Comparison of ENCODE assay signal across 24 cellular contexts in the genomic region with DNA sequence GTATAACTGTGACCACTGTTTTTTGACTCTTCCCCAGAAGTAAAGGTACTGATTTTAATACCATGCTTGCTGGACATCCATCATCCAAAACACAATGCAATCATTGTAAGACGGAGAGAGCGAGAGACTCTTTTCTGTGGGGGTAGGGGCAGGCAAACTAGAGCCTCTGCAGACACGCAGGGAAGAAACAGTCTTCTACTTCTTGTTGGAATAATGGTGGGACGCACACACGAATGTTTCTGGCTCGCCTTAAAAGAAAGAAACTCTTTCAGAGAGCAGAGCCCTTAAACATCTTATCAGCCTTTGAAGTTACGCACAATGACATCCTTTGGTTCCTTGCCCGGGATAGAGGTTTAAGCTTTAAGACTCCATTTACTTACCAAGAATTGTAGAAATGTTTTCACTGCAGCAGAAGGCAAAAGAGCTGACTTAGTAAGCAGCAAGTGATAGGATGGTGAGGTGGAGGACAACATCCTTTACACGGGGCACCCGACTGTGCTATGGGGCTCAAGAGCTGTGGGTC.
DNase-seq lines count a peak whose midpoint lies in the region; ATAC-seq and TF ChIP-seq lines count a peak whose summit lies in the region.
"Had no signal": no experiment of that assay in that cellular context is flagged by ENCODE, and none has a peak within 500 bp of the region (broad histone marks: within the 10 kb centered on the region; RNA-seq: fewer than 3 reads in every experiment).

No MANE protein-coding gene starts in this region.

- no peaks in the 10 kb centered on the region for H3K9me3 Mint-ChIP-seq in activated naive CD4-positive, alpha-beta T cell treated with anti-CD3 and anti-CD28 coated beads, Interleukin-2, amount 50 U/mL, for 24 hours
- no peaks in the 10 kb centered on the region for H3K9me3 Mint-ChIP-seq in activated naive CD4-positive, alpha-beta T cell treated with anti-CD3 and anti-CD28 coated beads, Interleukin-2, amount 50 U/mL, for 72 hours
- no peaks in the 10 kb centered on the region for H3K9me3 Mint-ChIP-seq in activated T-helper 17 cell treated with anti-CD3 and anti-CD28 coated beads, Interleukin-2, amount 50 U/mL, for 72 hours
- H3K9me3 Mint-ChIP-seq in glutamatergic neuron (ENCODE audit: unreplicated experiment): peaks cover 10% of the 10 kb centered on the region
- H3K9me3 Mint-ChIP-seq in stimulated activated memory B cell treated with anti-CD40 and anti-IgM and Interleukin-4, amounts not matched to agents 10 μg/mL and 1 μg/mL and 100 μg/mL, for 72 hours: no peaks in the 10 kb centered on the region
- H3K9me3 Mint-ChIP-seq: activated T-cell treated with anti-CD3 and anti-CD28 coated beads, Interleukin-2, amount 50 U/mL, for 4 hours; stimulated activated naive CD8-positive, alpha-beta T cell treated with anti-CD3 and anti-CD28 coated beads, Interleukin-15, Interleukin-2, amounts not matched to agents 100 ng/mL and 50 ng/mL, for 24 hours had no signal

- H3K36me3 Mint-ChIP-seq in activated naive CD4-positive, alpha-beta T cell treated with anti-CD3 and anti-CD28 coated beads, Interleukin-2, amount 50 U/mL, for 24 hours: peaks cover 8% of the 10 kb centered on the region
- H3K36me3 Mint-ChIP-seq in activated naive CD4-positive, alpha-beta T cell treated with anti-CD3 and anti-CD28 coated beads, Interleukin-2, amount 50 U/mL, for 72 hours: peaks cover 0 to 10% of the 10 kb centered on the region in 2 donors
- H3K36me3 Mint-ChIP-seq in activated T-helper 17 cell treated with anti-CD3 and anti-CD28 coated beads, Interleukin-2, amount 50 U/mL, for 72 hours (ENCODE audit: low read depth): no peaks in the 10 kb centered on the region
- peaks cover 4% of the 10 kb centered on the region for H3K36me3 Mint-ChIP-seq in glutamatergic neuron (ENCODE audit: unreplicated experiment)
- H3K36me3 Mint-ChIP-seq in stimulated activated memory B cell treated with anti-CD40 and anti-IgM and Interleukin-4, amounts not matched to agents 10 μg/mL and 1 μg/mL and 100 μg/mL, for 72 hours: peaks cover 14% of the 10 kb centered on the region

- peaks cover 73% of the 10 kb centered on the region for H3K4me1 Mint-ChIP-seq in activated naive CD4-positive, alpha-beta T cell treated with anti-CD3 and anti-CD28 coated beads, Interleukin-2, amount 50 U/mL, for 24 hours
- peaks cover 17% of the 10 kb centered on the region for H3K4me1 Mint-ChIP-seq in activated T-helper 17 cell treated with anti-CD3 and anti-CD28 coated beads, Interleukin-2, amount 50 U/mL, for 72 hours
- peaks cover 29% of the 10 kb centered on the region for H3K4me1 Mint-ChIP-seq in glutamatergic neuron (ENCODE audit: low read depth, unreplicated experiment)
- H3K4me1 Mint-ChIP-seq in stimulated activated memory B cell treated with anti-CD40 and anti-IgM and Interleukin-4, amounts not matched to agents 10 μg/mL and 1 μg/mL and 100 μg/mL, for 72 hours: peaks cover 16% of the 10 kb centered on the region

- H3K27me3 Mint-ChIP-seq in activated naive CD4-positive, alpha-beta T cell treated with anti-CD3 and anti-CD28 coated beads, Interleukin-2, amount 50 U/mL, for 24 hours: no peaks in the 10 kb centered on the region
- no peaks in the 10 kb centered on the region for H3K27me3 Mint-ChIP-seq in activated T-helper 17 cell treated with anti-CD3 and anti-CD28 coated beads, Interleukin-2, amount 50 U/mL, for 72 hours
- no peaks in the 10 kb centered on the region for H3K27me3 Mint-ChIP-seq in glutamatergic neuron (ENCODE audit: unreplicated experiment)
- H3K27me3 Mint-ChIP-seq in stimulated activated memory B cell treated with anti-CD40 and anti-IgM and Interleukin-4, amounts not matched to agents 10 μg/mL and 1 μg/mL and 100 μg/mL, for 72 hours: no peaks in the 10 kb centered on the region
- H3K27me3 Mint-ChIP-seq: stimulated activated naive CD8-positive, alpha-beta T cell treated with anti-CD3 and anti-CD28 coated beads, Interleukin-15, Interleukin-2, amounts not matched to agents 100 ng/mL and 50 ng/mL, for 24 hours had no signal

- H3K4me3 Mint-ChIP-seq in activated naive CD4-positive, alpha-beta T cell treated with anti-CD3 and anti-CD28 coated beads, Interleukin-2, amount 50 U/mL, for 24 hours: no peak overlapping the region
- no peak overlapping the region for H3K4me3 Mint-ChIP-seq in activated T-helper 17 cell treated with anti-CD3 and anti-CD28 coated beads, Interleukin-2, amount 50 U/mL, for 72 hours
- H3K4me3 Mint-ChIP-seq in glutamatergic neuron (ENCODE audit: unreplicated experiment): no peak overlapping the region
- no peak overlapping the region for H3K4me3 Mint-ChIP-seq in stimulated activated memory B cell treated with anti-CD40 and anti-IgM and Interleukin-4, amounts not matched to agents 10 μg/mL and 1 μg/mL and 100 μg/mL, for 72 hours
- H3K4me3 Mint-ChIP-seq: activated T-cell treated with anti-CD3 and anti-CD28 coated beads, Interleukin-2, amount 50 U/mL, for 4 hours; stimulated activated naive CD8-positive, alpha-beta T cell treated with anti-CD3 and anti-CD28 coated beads, Interleukin-15, Interleukin-2, amounts not matched to agents 100 ng/mL and 50 ng/mL, for 24 hours had no signal

- ATAC-seq in activated naive CD4-positive, alpha-beta T cell treated with anti-CD3 and anti-CD28 coated beads, Interleukin-2, amount 50 U/mL, for 72 hours: no peak
- ATAC-seq in activated T-helper 17 cell treated with anti-CD3 and anti-CD28 coated beads, Interleukin-2, amount 50 U/mL, for 72 hours (replicated peaks): no peak
- ATAC-seq in stimulated activated memory B cell treated with anti-CD40 and anti-IgM and Interleukin-4, amounts not matched to agents 10 μg/mL and 1 μg/mL and 100 μg/mL, for 72 hours: no peak
- ATAC-seq in HG02885 (IDR thresholded peaks at IDR 0.05; ENCODE audit: poor library complexity, unreplicated experiment): no peak
- ATAC-seq: activated T-cell treated with anti-CD3 and anti-CD28 coated beads, Interleukin-2, amount 50 U/mL, for 4 hours had no signal

- no peak for TF ChIP-seq CTCF in glutamatergic neuron (IDR thresholded peaks at IDR 0.05; ENCODE audit: partially characterized antibody, unreplicated experiment)

- no peak for DNase-seq in activated naive CD4-positive, alpha-beta T cell treated with anti-CD3 and anti-CD28 coated beads, Interleukin-2, amount 50 U/mL, for 72 hours (ENCODE audit: low spot score in 2 of 2)
- DNase-seq in glutamatergic neuron: no peak
- DNase-seq in germinal center (ENCODE audit: low spot score): no peak
- no peak for DNase-seq in NCI-H1105 treated with DMSO at 0.1 percent for 48 hours (lab: John Stamatoyannopoulos, UW)
- DNase-seq: activated CD4-positive, alpha-beta T cell treated with anti-CD3 and anti-CD28 coated beads, Interleukin-2, amount 50 U/mL, for 48 hours; activated naive CD4-positive, alpha-beta T cell treated with anti-CD3 and anti-CD28 coated beads, Interleukin-2, amount 50 U/mL, for 16 hours; activated T-cell treated with anti-CD3 and anti-CD28 coated beads, Interleukin-2, amount 50 U/mL, for 4 hours; dermis blood vessel endothelial cell; EL; foreskin fibroblast; Kasumi-1; left cardiac atrium; mesendoderm; NCI-H187 treated with DMSO at 0.1 percent for 48 hours; NCI-H2227 treated with DMSO at 0.1 percent for 48 hours; SIG-M5; stimulated activated CD4-positive, alpha-beta T cell treated with anti-CD3 and anti-CD28 coated beads, Interleukin-2, amount 100 ng/mL, for 24 hours; upper lobe of left lung; WERI-Rb-1 had no signal

- peak overlapping the region; percentile 25 for H3K27ac Mint-ChIP-seq in activated naive CD4-positive, alpha-beta T cell treated with anti-CD3 and anti-CD28 coated beads, Interleukin-2, amount 50 U/mL, for 24 hours
- peak overlapping the region in 1 of 2 donors; percentile 19 for H3K27ac Mint-ChIP-seq in activated naive CD4-positive, alpha-beta T cell treated with anti-CD3 and anti-CD28 coated beads, Interleukin-2, amount 50 U/mL, for 72 hours
- H3K27ac Mint-ChIP-seq in activated T-helper 17 cell treated with anti-CD3 and anti-CD28 coated beads, Interleukin-2, amount 50 U/mL, for 72 hours: peak overlapping the region; percentile 47
- H3K27ac Mint-ChIP-seq in glutamatergic neuron (ENCODE audit: unreplicated experiment): peak overlapping the region; percentile 6
- H3K27ac Mint-ChIP-seq in stimulated activated memory B cell treated with anti-CD40 and anti-IgM and Interleukin-4, amounts not matched to agents 10 μg/mL and 1 μg/mL and 100 μg/mL, for 72 hours: peak overlapping the region; percentile 31
- H3K27ac Mint-ChIP-seq: stimulated activated naive CD8-positive, alpha-beta T cell treated with anti-CD3 and anti-CD28 coated beads, Interleukin-15, Interleukin-2, amounts not matched to agents 100 ng/mL and 50 ng/mL, for 24 hours had no signal
